ENCODE assay signal across 17 cellular contexts in genomic region chr3:85387913-85388510, GRCh38.
DNase-seq lines count a peak whose midpoint lies in the region; ATAC-seq and TF ChIP-seq lines count a peak whose summit lies in the region.
"Had no signal": no experiment of that assay in that cellular context is flagged by ENCODE, and none has a peak within 500 bp of the region (broad histone marks: within the 10 kb centered on the region; RNA-seq: fewer than 3 reads in every experiment).

No MANE protein-coding gene starts in this region.

- peaks cover 0 to 9% (median 0%) of the 10 kb centered on the region in 4 donors for H3K4me1 ChIP-seq in sigmoid colon
- H3K4me1 ChIP-seq: SJSA1 had no signal

- no peak for TF ChIP-seq POLR2A in sigmoid colon (IDR thresholded peaks at IDR 0.05)

- intact Hi-C loops in sigmoid colon (cut with DNase I): no loop called here

- H3K4me3 ChIP-seq in sigmoid colon: no peak overlapping the region
- H3K4me3 ChIP-seq: GM23248, SJSA1 had no signal

- H3K36me3 ChIP-seq in sigmoid colon: no peaks in the 10 kb centered on the region
- H3K36me3 ChIP-seq: SJSA1 had no signal

- no peak overlapping the region for H3K27ac ChIP-seq in sigmoid colon
- H3K27ac ChIP-seq: 22Rv1, GM23248, SJSA1 had no signal

- ATAC-seq in HG02678 (IDR thresholded peaks at IDR 0.05; ENCODE audit: unreplicated experiment): no peak
- ATAC-seq: CD8-positive, alpha-beta T cell had no signal

- DNase-seq in DMS 273 (lab: John Stamatoyannopoulos, UW; ENCODE audit: unreplicated experiment): peak; percentile 2
- DNase-seq in DMS 273 treated with DMSO at 0.1 percent for 48 hours (lab: John Stamatoyannopoulos, UW): no peak
- peak; percentile 6 to 7 for DNase-seq in SHP77 (lab: John Stamatoyannopoulos, UW)
- no peak for DNase-seq in SHP77 treated with DMSO at 0.1 percent for 48 hours (lab: John Stamatoyannopoulos, UW)
- DNase-seq in SK-N-DZ (ENCODE audit: low spot score): peak; percentile 25
- peak; percentile 23 for DNase-seq in medulla oblongata (ENCODE audit: extremely low spot score)
- DNase-seq in sigmoid colon: no peak
- DNase-seq: CD8-positive, alpha-beta T cell; GM23248; HCEC 1CT; NCI-H1436; NCI-H2081 treated with DMSO at 0.1 percent for 48 hours; NCI-H524 treated with DMSO at 0.1 percent for 48 hours; OCI-M1 had no signal

- WGBS in sigmoid colon, 2 donors: 77 to 80% methylated on average over 6 of the region's 6 CpGs

- TF ChIP-seq CTCF in sigmoid colon (IDR thresholded peaks at IDR 0.05): no peak

- no peak for TF ChIP-seq EP300 in sigmoid colon (IDR thresholded peaks at IDR 0.05)

- no peaks in the 10 kb centered on the region for H3K27me3 ChIP-seq in sigmoid colon
- H3K27me3 ChIP-seq: SJSA1 had no signal

- no peaks in the 10 kb centered on the region for H3K9me3 ChIP-seq in sigmoid colon
- H3K9me3 ChIP-seq: SJSA1 had no signal

Comparison
In these comparisons a context has a peak if more than half of its experiments do, and no peak if none do; other contexts are left out.
1. DNase-seq: peak in DMS 273 (single experiment), SHP77 (2 of 2), SK-N-DZ (single experiment) and medulla oblongata (single experiment); none in DMS 273 treated with DMSO at 0.1 percent for 48 hours (single experiment), SHP77 treated with DMSO at 0.1 percent for 48 hours (single experiment) and sigmoid colon (single experiment).